ENCODE assay signal across 9 cellular contexts in genomic region chr19:17948967-17949930, GRCh38. TPM values are rescaled to one million over a fixed set of nuclear protein-coding genes. Genes with fewer than 3 reads are reported as not detected.
A peak's percentile ranks its signal among the peaks of the same experiment; 100 is the strongest.
DNase-seq lines count a peak whose midpoint lies in the region; ATAC-seq and TF ChIP-seq lines count a peak whose summit lies in the region.
"Had no signal": no experiment of that assay in that cellular context is flagged by ENCODE, and none has a peak within 500 bp of the region (broad histone marks: within the 10 kb centered on the region; RNA-seq: fewer than 3 reads in every experiment).

No MANE protein-coding gene starts in this region.

- intact Hi-C loops in heart right ventricle (cut with DNase I) (loop anchor here in 4 of 10 donors (10.0 kb wide), 2 partner anchors 106 to 116 kb away; no protein-coding TSS in a partner anchor), left cardiac atrium (cut with DNase I) (loop anchor here in 1 of 2 donors (10.0 kb wide), 1 partner anchor 106 kb away; no protein-coding TSS in a partner anchor), left colon (cut with DNase I, micrococcal nuclease) (no loop called here)

- peaks cover 29 to 54% (median 48%) of the 10 kb centered on the region in 9 donors for H3K4me1 ChIP-seq in heart right ventricle
- H3K4me1 ChIP-seq in fibroblast of lung (ENCODE audit: control insufficient read depth, extremely low read depth, insufficient read depth, low read length): peaks cover 4% of the 10 kb centered on the region
- peaks cover 60% of the 10 kb centered on the region for H3K4me1 ChIP-seq in suprapubic skin

- H3K4me3 ChIP-seq in heart right ventricle: peak overlapping the region in 6 of 10 donors; percentile 8 to 83 (median 68)
- peak overlapping the region in 2 of 4 experiments; percentile 0 to 49 for H3K4me3 ChIP-seq in fibroblast of lung (replicated peaks in 1 of 4; ENCODE audit: control extremely low read depth in 1 of 4, insufficient read depth in 1 of 4, low read depth in 3 of 4, low read length in 4 of 4)
- peak overlapping the region; percentile 75 for H3K4me3 ChIP-seq in suprapubic skin

- no peak for TF ChIP-seq EP300 in suprapubic skin (IDR thresholded peaks at IDR 0.05)

- no peak overlapping the region for H3K9ac ChIP-seq in fibroblast of lung (ENCODE audit: insufficient read depth, low read length)

- peak overlapping the region; percentile 64 for H3K4me2 ChIP-seq in fibroblast of lung (ENCODE audit: extremely low read depth, insufficient read depth, low read length)

- peaks cover 29 to 62% (median 56%) of the 10 kb centered on the region in 7 donors for H3K27me3 ChIP-seq in heart right ventricle
- peaks cover 44% of the 10 kb centered on the region for H3K27me3 ChIP-seq in fibroblast of lung (ENCODE audit: control insufficient read depth, insufficient read depth, low read length)
- H3K27me3 ChIP-seq in suprapubic skin: peaks cover 58% of the 10 kb centered on the region

- DNase-seq in heart right ventricle (no peak), left cardiac atrium (no peak), SK-N-DZ (ENCODE audit: low spot score) (peak; percentile 42), fibroblast of lung (ENCODE audit: low read depth in 2 of 2) (no peak), suprapubic skin (ENCODE audit: low spot score in 2 of 2) (no peak), left colon (no peak), left lobe of liver (ENCODE audit: low spot score) (no peak)

- H3K36me3 ChIP-seq in heart right ventricle (no peaks in the 10 kb centered on the region), fibroblast of lung (ENCODE audit: control insufficient read depth, insufficient read depth, low read length) (no peaks in the 10 kb centered on the region), suprapubic skin (no peaks in the 10 kb centered on the region)

- TF ChIP-seq POLR2A in suprapubic skin (IDR thresholded peaks at IDR 0.05): no peak

- ATAC-seq in heart right ventricle: no peak
- ATAC-seq in left cardiac atrium: no peak
- no peak for ATAC-seq in left colon
- ATAC-seq in HG03439 (IDR thresholded peaks at IDR 0.05; ENCODE audit: unreplicated experiment): no peak
- ATAC-seq in left lobe of liver: no peak

- no peaks in the 10 kb centered on the region for H3K79me2 ChIP-seq in fibroblast of lung (ENCODE audit: control insufficient read depth, insufficient read depth, low read length)

- H4K20me1 ChIP-seq in fibroblast of lung (ENCODE audit: control insufficient read depth, extremely low read depth, insufficient read depth, low read length): no peaks in the 10 kb centered on the region

- WGBS in heart right ventricle, 2 donors: 8 to 9% methylated on average over 48 of the region's 48 CpGs
- WGBS in suprapubic skin: 15% methylated on average over 43 of the region's 48 CpGs

- H3K9me3 ChIP-seq in heart right ventricle: no peaks in the 10 kb centered on the region
- no peaks in the 10 kb centered on the region for H3K9me3 ChIP-seq in fibroblast of lung (ENCODE audit: control insufficient read depth, insufficient read depth, low read depth, low read length)
- no peaks in the 10 kb centered on the region for H3K9me3 ChIP-seq in suprapubic skin

- H3K27ac ChIP-seq in heart right ventricle: no peak overlapping the region
- H3K27ac ChIP-seq in fibroblast of lung (ENCODE audit: insufficient read depth, low read length): no peak overlapping the region
- H3K27ac ChIP-seq in suprapubic skin: no peak overlapping the region
- H3K27ac ChIP-seq: HL-60 had no signal

- H2AFZ ChIP-seq in fibroblast of lung (ENCODE audit: low read length): no peak overlapping the region

- TF ChIP-seq CTCF in heart right ventricle (IDR thresholded peaks at IDR 0.05): no peak
- TF ChIP-seq CTCF in fibroblast of lung (conservative IDR thresholded peaks at IDR 0.05 in 1 of 2, IDR thresholded peaks at IDR 0.05 in 1 of 2; ENCODE audit: low read depth in 1 of 2, low read length in 2 of 2): no peak
- no peak for TF ChIP-seq CTCF in suprapubic skin (IDR thresholded peaks at IDR 0.05)

RNA-seq across cellular contexts. Expression of gene CCDC124, which starts 16.4 kb away (rescaled TPM):
- total RNA-seq in heart right ventricle (10 to 100 TPM; 52.0 to 94.2 (median 61.6) TPM), left cardiac atrium (10 to 100 TPM; 74.5 to 86.8 TPM), fibroblast of lung (31.1 and 37.2 TPM in 2 replicates), suprapubic skin (10 to 100 TPM; 24.3 to 42.7 (median 33.1) TPM), left colon (10 to 100 TPM; 39.5 to 51.5 TPM), left lobe of liver (31.6 TPM)
- polyA plus RNA-seq in heart right ventricle (100 to 1,000 TPM; 135 to 240 TPM), fibroblast of lung (44.3 and 54.0 TPM in 2 replicates)
- polyA plus RNA-seq in SK-N-DZ (2014; cell fraction: cytosol; rRNA removed): 29.3 and 53.5 TPM in 2 replicates
- polyA plus RNA-seq in SK-N-DZ (2014; cell fraction: nucleus; rRNA removed): 17.7 and 45.8 TPM in 2 replicates
- 90.0 and 127 TPM in 2 replicates for polyA plus RNA-seq in fibroblast of lung (2012)
- polyA minus RNA-seq in fibroblast of lung (ENCODE audit: low replicate concordance): 3.0 and 11.0 TPM in 2 replicates

RNA-seq across cellular contexts. Expression of gene KCNN1, which starts 17.7 kb away (rescaled TPM):
- under 1 TPM in 1 of 10 donors, not detected in 9; 0.72 TPM for total RNA-seq in heart right ventricle
- polyA plus RNA-seq in heart right ventricle: not detected
- 1 to 10 TPM; 1.7 to 1.8 TPM for total RNA-seq in left cardiac atrium
- 12.7 and 14.1 TPM in 2 replicates for polyA plus RNA-seq in SK-N-DZ (2014; cell fraction: cytosol; rRNA removed)
- 10.7 and 17.0 TPM in 2 replicates for polyA plus RNA-seq in SK-N-DZ (2014; cell fraction: nucleus; rRNA removed)
- under 0.01 TPM in 2 replicates for total RNA-seq in fibroblast of lung
- not detected in 2 replicates for polyA plus RNA-seq in fibroblast of lung
- not detected in 2 replicates for polyA plus RNA-seq in fibroblast of lung (2012)
- not detected in 2 replicates for polyA minus RNA-seq in fibroblast of lung (ENCODE audit: low replicate concordance)
- under 1 TPM in 2 of 4 donors, not detected in 2; 0.26 to 0.51 TPM for total RNA-seq in suprapubic skin
- under 1 TPM in 1 of 2 donors, not detected in 1; 0.14 TPM for total RNA-seq in left colon
- not detected for total RNA-seq in left lobe of liver

RNA-seq across cellular contexts. Expression of gene ARRDC2, which starts 58.7 kb away (rescaled TPM):
- total RNA-seq in heart right ventricle (10 to 100 TPM in 5 of 10 donors, 1 to 10 TPM in 5; 4.8 to 22.4 (median 10.0) TPM), left cardiac atrium (10 to 100 TPM; 14.8 to 21.6 TPM), fibroblast of lung (3.9 and 9.1 TPM in 2 replicates), suprapubic skin (10 to 100 TPM; 11.3 to 35.0 (median 28.5) TPM), left colon (10 to 100 TPM; 21.0 to 27.7 TPM), left lobe of liver (6.3 TPM)
- polyA plus RNA-seq in heart right ventricle (10 to 100 TPM; 19.3 to 45.5 TPM), fibroblast of lung (2.1 and 3.0 TPM in 2 replicates)
- 3.1 and 3.6 TPM in 2 replicates for polyA plus RNA-seq in SK-N-DZ (2014; cell fraction: cytosol; rRNA removed)
- 3.2 and 18.3 TPM in 2 replicates for polyA plus RNA-seq in SK-N-DZ (2014; cell fraction: nucleus; rRNA removed)
- polyA plus RNA-seq in fibroblast of lung (2012): 2.3 and 3.5 TPM in 2 replicates
- 0.96 and 4.6 TPM in 2 replicates for polyA minus RNA-seq in fibroblast of lung (ENCODE audit: low replicate concordance)
